ENCODE assay signal across 14 cellular contexts in genomic region chr13:111661052-111661451, GRCh38.
A peak's percentile ranks its signal among the peaks of the same experiment; 100 is the strongest.
DNase-seq lines count a peak whose midpoint lies in the region; ATAC-seq and TF ChIP-seq lines count a peak whose summit lies in the region.
"Had no signal": no experiment of that assay in that cellular context is flagged by ENCODE, and none has a peak within 500 bp of the region (broad histone marks: within the 10 kb centered on the region; RNA-seq: fewer than 3 reads in every experiment).

No MANE protein-coding gene starts in this region.

- intact Hi-C loops in posterior vena cava (cut with DNase I): no loop called here

- no peak for ATAC-seq in GM21447 (IDR thresholded peaks at IDR 0.05; ENCODE audit: unreplicated experiment)
- ATAC-seq: HCT116 had no signal

- no peak for TF ChIP-seq CTCF in GM13977 (IDR thresholded peaks at IDR 0.05; ENCODE audit: extremely low read depth, insufficient read depth, missing control alignments)

- in situ Hi-C loops in GM13977 (cut with MboI; ENCODE audit: low pct_unique_long_range_greater_than_20kb, low sequenced_read_pairs, unreplicated experiment): no loop called here

- DNase-seq in activated effector memory CD4-positive, alpha-beta T cell treated with anti-CD3 and anti-CD28 coated beads, Interleukin-2, amount 50 U/mL, for 16 hours: peak; percentile 47
- DNase-seq in activated effector memory CD4-positive, alpha-beta T cell treated with Interleukin-2 at 50 U/mL for 16 hours: no peak
- DNase-seq in islet precursor cell (peak; percentile 29), posterior vena cava (ENCODE audit: low spot score) (peak; percentile 61), ureter (ENCODE audit: low spot score) (peak; percentile 31), GM13977 (ENCODE audit: low spot score) (no peak)
- DNase-seq in activated naive CD4-positive, alpha-beta T cell treated with Interleukin-2 at 50 U/mL for 16 hours: no peak
- DNase-seq: 8988T; ACHN; Calu3; CD4-positive, alpha-beta T cell; DMS 273 treated with DMSO at 0.1 percent for 48 hours had no signal

Comparison
In these comparisons a context has a peak if more than half of its experiments do, and no peak if none do; other contexts are left out.
1. DNase-seq: peak in activated effector memory CD4-positive, alpha-beta T cell treated with anti-CD3 and anti-CD28 coated beads, Interleukin-2, amount 50 U/mL, for 16 hours (single experiment), islet precursor cell (single experiment), posterior vena cava (single experiment) and ureter (single experiment); none in activated effector memory CD4-positive, alpha-beta T cell treated with Interleukin-2 at 50 U/mL for 16 hours (single experiment), GM13977 (single experiment) and activated naive CD4-positive, alpha-beta T cell treated with Interleukin-2 at 50 U/mL for 16 hours (single experiment).